ENCODE assay signal across 21 cellular contexts in the genomic region with DNA sequence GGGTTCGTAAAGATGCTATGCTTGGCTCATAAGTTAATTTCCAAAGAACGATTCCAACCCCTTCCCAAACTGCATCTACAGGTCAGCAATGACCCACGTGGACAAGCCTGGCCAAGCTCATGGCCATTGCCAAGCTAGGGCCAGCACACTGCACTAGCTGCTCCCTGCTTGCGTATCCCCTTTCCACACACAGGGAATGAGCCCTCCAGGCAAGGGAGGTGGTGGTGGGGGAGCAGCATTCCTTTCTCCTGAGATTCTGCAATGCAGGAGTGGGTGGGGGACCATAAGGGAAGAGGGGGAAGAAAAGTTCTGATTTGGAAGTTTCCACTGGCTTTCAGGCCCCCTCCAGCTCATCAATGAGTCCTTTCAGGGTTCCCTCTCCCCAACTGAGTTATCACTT. TPM values are rescaled to one million over a fixed set of nuclear protein-coding genes. Genes with fewer than 3 reads are reported as not detected.
DNase-seq lines count a peak whose midpoint lies in the region; TF ChIP-seq lines count a peak whose summit lies in the region.
"Had no signal": no experiment of that assay in that cellular context is flagged by ENCODE, and none has a peak within 500 bp of the region (broad histone marks: within the 10 kb centered on the region; RNA-seq: fewer than 3 reads in every experiment).

No MANE protein-coding gene starts in this region.

- POLR2A ChIA-PET in HEK293T (lab: Yijun Ruan, JAX): no interaction called here

- H3K9me3 ChIP-seq in SK-N-MC (ENCODE audit: low read depth, low read length) (no peaks in the 10 kb centered on the region), mesodermal cell (ENCODE audit: control insufficient read depth, low read length) (no peaks in the 10 kb centered on the region)
- H3K9me3 ChIP-seq: Caco-2 had no signal

- 95 to 100% methylated on average over 2 to 3 of the region's 4 CpGs for WGBS in mesodermal cell (ENCODE audit: insufficient coverage in 2 of 2), 2 experiments

- H3K36me3 ChIP-seq in SK-N-MC (ENCODE audit: insufficient read depth, low read length) (peaks cover 12% of the 10 kb centered on the region; the same call in 1 of the 2 replicates), mesodermal cell (ENCODE audit: control insufficient read depth, insufficient read depth, low read length) (peaks cover 43% of the 10 kb centered on the region)

- H3K9ac ChIP-seq in SK-N-MC (ENCODE audit: insufficient read length): no peak overlapping the region

- H3K27ac ChIP-seq in SK-N-MC (peak overlapping the region; percentile 77), mesodermal cell (ENCODE audit: low read depth, low read length, severe bottlenecking) (peak overlapping the region; percentile 10)
- H3K27ac ChIP-seq: C4-2B, HL-60 had no signal

- intact Hi-C loops in activated CD4-positive, alpha-beta T cell treated with anti-CD3 and anti-CD28 coated beads, Interleukin-2, amount 10 ng/mL, durations not matched to agents 24 days and 14 days (cut with micrococcal nuclease): no loop called here

- DNase-seq in activated CD4-positive, alpha-beta T cell treated with anti-CD3 and anti-CD28 coated beads, Interleukin-2, amount 10 ng/mL, durations not matched to agents 24 days and 14 days: no peak
- no peak for DNase-seq in activated CD4-positive, alpha-beta T cell treated with anti-CD3 and anti-CD28 coated beads for 48 hours
- peak; percentile 42 for DNase-seq in COLO829 (ENCODE audit: low spot score)
- no peak for DNase-seq in SK-N-MC (ENCODE audit: low read depth, low spot score)
- no peak for DNase-seq in NCI-H1105 (lab: John Stamatoyannopoulos, UW)
- no peak for DNase-seq in GM13976 (ENCODE audit: low spot score)
- no peak for DNase-seq in HEK293T (ENCODE audit: extremely low spot score)
- DNase-seq: Caco-2; DMS79; GF-D8; NCI-H1048; NCI-H1694; NCI-H2107; NCI-H345; NCI-H526 treated with DMSO at 0.1 percent for 48 hours; NK-92 treated with Interleukin-12 subunit alpha and Interleukin-12 subunit beta, amount 100 ng/mL, for 24 hours; OCI-M1 had no signal

- H3K9me3 Mint-ChIP-seq in activated CD4-positive, alpha-beta T cell treated with anti-CD3 and anti-CD28 coated beads, Interleukin-2, amount 10 ng/mL, durations not matched to agents 24 days and 14 days: no peaks in the 10 kb centered on the region

- TF ChIP-seq CTCF in GM13976 (IDR thresholded peaks at IDR 0.05; ENCODE audit: borderline replicate concordance, control extremely low read depth, extremely low read depth, insufficient read depth, missing control alignments): no peak

- no peaks in the 10 kb centered on the region for H3K36me3 Mint-ChIP-seq in activated CD4-positive, alpha-beta T cell treated with anti-CD3 and anti-CD28 coated beads, Interleukin-2, amount 10 ng/mL, durations not matched to agents 24 days and 14 days (ENCODE audit: low read depth)

- H3K4me3 Mint-ChIP-seq in activated CD4-positive, alpha-beta T cell treated with anti-CD3 and anti-CD28 coated beads, Interleukin-2, amount 10 ng/mL, durations not matched to agents 24 days and 14 days: no peak overlapping the region

- peak overlapping the region; percentile 46 for H3K27ac Mint-ChIP-seq in activated CD4-positive, alpha-beta T cell treated with anti-CD3 and anti-CD28 coated beads, Interleukin-2, amount 10 ng/mL, durations not matched to agents 24 days and 14 days

- peaks cover 31% of the 10 kb centered on the region for H3K4me1 ChIP-seq in mesodermal cell (ENCODE audit: control insufficient read depth, insufficient read depth, low read length, poor library complexity, severe bottlenecking)

- no peak overlapping the region for H3K4me3 ChIP-seq in SK-N-MC
- no peak overlapping the region for H3K4me3 ChIP-seq in mesodermal cell (ENCODE audit: extremely low read depth, insufficient read depth, low read length, poor library complexity, severe bottlenecking)
- H3K4me3 ChIP-seq: K562 had no signal

- peaks cover 28% of the 10 kb centered on the region for H3K4me1 Mint-ChIP-seq in activated CD4-positive, alpha-beta T cell treated with anti-CD3 and anti-CD28 coated beads, Interleukin-2, amount 10 ng/mL, durations not matched to agents 24 days and 14 days

- CTCF ChIA-PET in HEK293T (lab: Yijun Ruan, JAX): no interaction called here

- in situ Hi-C loops in GM13976 (cut with MboI; ENCODE audit: low sequenced_read_pairs, unreplicated experiment): no loop called here

- peaks cover 6% of the 10 kb centered on the region for H3K27me3 Mint-ChIP-seq in activated CD4-positive, alpha-beta T cell treated with anti-CD3 and anti-CD28 coated beads, Interleukin-2, amount 10 ng/mL, durations not matched to agents 24 days and 14 days

TF ChIP-seq in HEK293T, 16 proteins besides CTCF, POLR2A, EP300 and RAD21:
- TF ChIP-seq, protein P1, sequence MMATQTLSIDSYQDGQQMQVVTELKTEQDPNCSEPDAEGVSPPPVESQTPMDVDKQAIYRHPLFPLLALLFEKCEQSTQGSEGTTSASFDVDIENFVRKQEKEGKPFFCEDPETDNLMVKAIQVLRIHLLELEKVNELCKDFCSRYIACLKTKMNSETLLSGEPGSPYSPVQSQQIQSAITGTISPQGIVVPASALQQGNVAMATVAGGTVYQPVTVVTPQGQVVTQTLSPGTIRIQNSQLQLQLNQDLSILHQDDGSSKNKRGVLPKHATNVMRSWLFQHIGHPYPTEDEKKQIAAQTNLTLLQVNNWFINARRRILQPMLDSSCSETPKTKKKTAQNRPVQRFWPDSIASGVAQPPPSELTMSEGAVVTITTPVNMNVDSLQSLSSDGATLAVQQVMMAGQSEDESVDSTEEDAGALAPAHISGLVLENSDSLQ (IDR thresholded peaks at IDR 0.05): no peak
- TF ChIP-seq ARNT (IDR thresholded peaks at IDR 0.05) (no peak), FOXK2 (IDR thresholded peaks at IDR 0.05) (no peak), ELF4 (IDR thresholded peaks at IDR 0.05) (no peak), SUZ12 (IDR thresholded peaks at IDR 0.05) (no peak), BHLHE40 (IDR thresholded peaks at IDR 0.05; ENCODE audit: borderline replicate concordance) (no peak), TARDBP (IDR thresholded peaks at IDR 0.05) (no peak), FOXA1 (IDR thresholded peaks at IDR 0.05) (no peak), HDGF (IDR thresholded peaks at IDR 0.05; ENCODE audit: borderline replicate concordance) (no peak), NFRKB (IDR thresholded peaks at IDR 0.05) (no peak), FOXM1 (IDR thresholded peaks at IDR 0.05; ENCODE audit: borderline replicate concordance) (no peak), SP1 (IDR thresholded peaks at IDR 0.05) (no peak), L3MBTL2 (conservative IDR thresholded peaks at IDR 0.05) (no peak), CTBP1 (IDR thresholded peaks at IDR 0.05; ENCODE audit: borderline replicate concordance) (no peak), ZNF384 (IDR thresholded peaks at IDR 0.05) (no peak), LEF1 (IDR thresholded peaks at IDR 0.05; ENCODE audit: borderline replicate concordance) (no peak)

RNA-seq across cellular contexts. Expression of gene SH3PXD2A, which starts 56.0 kb away (rescaled TPM):
- 8.3 and 8.5 TPM in 2 replicates for total RNA-seq in activated CD4-positive, alpha-beta T cell treated with anti-CD3 and anti-CD28 coated beads, Interleukin-2, amount 10 ng/mL, durations not matched to agents 24 days and 14 days
- 29.9 TPM for polyA plus RNA-seq in mesodermal cell (2013, experiment 1 of 2)
- polyA plus RNA-seq in mesodermal cell (2013, experiment 2 of 2): 27.2 TPM
